ENCODE assay signal across 1 cellular context in the genomic region with DNA sequence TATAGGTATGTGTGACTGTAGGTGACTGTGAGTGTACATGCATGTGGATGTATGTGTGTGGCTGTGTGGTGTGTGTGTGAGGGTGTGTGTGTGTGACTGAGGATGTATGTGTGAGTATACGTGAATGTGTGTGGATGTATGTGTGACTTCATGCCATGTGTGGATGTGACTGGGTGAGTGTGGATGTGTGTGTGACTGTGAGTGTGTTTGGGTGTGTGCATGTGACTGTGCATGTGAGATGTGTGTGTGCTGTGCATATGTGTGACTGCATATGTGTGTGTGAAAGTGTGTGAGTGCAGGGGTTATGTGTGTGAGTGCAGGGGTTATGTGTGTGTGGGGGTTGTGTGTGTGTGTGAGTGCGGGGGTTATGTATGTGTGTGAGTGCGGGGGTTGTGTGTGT.
TF ChIP-seq lines count a peak whose summit lies in the region.

No MANE protein-coding gene starts in this region.

TF ChIP-seq in HEK293, 187 proteins besides CTCF, POLR2A, EP300 and RAD21 (continued from another document and continues in another):
- TF ChIP-seq, protein P1, sequence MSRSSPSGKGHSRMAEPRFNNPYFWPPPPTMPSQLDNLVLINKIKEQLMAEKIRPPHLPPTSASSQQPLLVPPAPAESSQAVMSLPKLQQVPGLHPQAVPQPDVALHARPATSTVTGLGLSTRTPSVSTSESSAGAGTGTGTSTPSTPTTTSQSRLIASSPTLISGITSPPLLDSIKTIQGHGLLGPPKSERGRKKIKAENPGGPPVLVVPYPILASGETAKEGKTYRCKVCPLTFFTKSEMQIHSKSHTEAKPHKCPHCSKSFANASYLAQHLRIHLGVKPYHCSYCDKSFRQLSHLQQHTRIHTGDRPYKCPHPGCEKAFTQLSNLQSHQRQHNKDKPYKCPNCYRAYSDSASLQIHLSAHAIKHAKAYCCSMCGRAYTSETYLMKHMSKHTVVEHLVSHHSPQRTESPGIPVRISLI (tag by site-specific recombination; IDR thresholded peaks at IDR 0.05) = no peak
- no peak for TF ChIP-seq ZNF202 (tag by site-specific recombination; IDR thresholded peaks at IDR 0.05; ENCODE audit: borderline replicate concordance)
- no peak for TF ChIP-seq ZNF426 (tag by site-specific recombination; IDR thresholded peaks at IDR 0.05)
- TF ChIP-seq GLIS1 (tag by site-specific recombination; IDR thresholded peaks at IDR 0.05) = no peak
- TF ChIP-seq ZNF596 (tag by site-specific recombination; IDR thresholded peaks at IDR 0.05) = no peak
- TF ChIP-seq ZNF510 (tag by site-specific recombination; IDR thresholded peaks at IDR 0.05; ENCODE audit: insufficient replicate concordance) = no peak
- no peak for TF ChIP-seq OVOL3 (tag by site-specific recombination; IDR thresholded peaks at IDR 0.05)
- TF ChIP-seq ZNF354C (tag by site-specific recombination; IDR thresholded peaks at IDR 0.05; ENCODE audit: borderline replicate concordance, low read depth) = no peak
- no peak for TF ChIP-seq ZNF335 (tag by site-specific recombination; conservative IDR thresholded peaks at IDR 0.05)
- TF ChIP-seq ZNF37A (tag by site-specific recombination; IDR thresholded peaks at IDR 0.05) = no peak
- no peak for TF ChIP-seq ZNF830 (tag by site-specific recombination; IDR thresholded peaks at IDR 0.05; ENCODE audit: low read depth)
- TF ChIP-seq RBAK (tag by site-specific recombination; IDR thresholded peaks at IDR 0.05) = no peak
- no peak for TF ChIP-seq ZNF10 (tag by site-specific recombination; IDR thresholded peaks at IDR 0.05)
- TF ChIP-seq, protein P2, sequence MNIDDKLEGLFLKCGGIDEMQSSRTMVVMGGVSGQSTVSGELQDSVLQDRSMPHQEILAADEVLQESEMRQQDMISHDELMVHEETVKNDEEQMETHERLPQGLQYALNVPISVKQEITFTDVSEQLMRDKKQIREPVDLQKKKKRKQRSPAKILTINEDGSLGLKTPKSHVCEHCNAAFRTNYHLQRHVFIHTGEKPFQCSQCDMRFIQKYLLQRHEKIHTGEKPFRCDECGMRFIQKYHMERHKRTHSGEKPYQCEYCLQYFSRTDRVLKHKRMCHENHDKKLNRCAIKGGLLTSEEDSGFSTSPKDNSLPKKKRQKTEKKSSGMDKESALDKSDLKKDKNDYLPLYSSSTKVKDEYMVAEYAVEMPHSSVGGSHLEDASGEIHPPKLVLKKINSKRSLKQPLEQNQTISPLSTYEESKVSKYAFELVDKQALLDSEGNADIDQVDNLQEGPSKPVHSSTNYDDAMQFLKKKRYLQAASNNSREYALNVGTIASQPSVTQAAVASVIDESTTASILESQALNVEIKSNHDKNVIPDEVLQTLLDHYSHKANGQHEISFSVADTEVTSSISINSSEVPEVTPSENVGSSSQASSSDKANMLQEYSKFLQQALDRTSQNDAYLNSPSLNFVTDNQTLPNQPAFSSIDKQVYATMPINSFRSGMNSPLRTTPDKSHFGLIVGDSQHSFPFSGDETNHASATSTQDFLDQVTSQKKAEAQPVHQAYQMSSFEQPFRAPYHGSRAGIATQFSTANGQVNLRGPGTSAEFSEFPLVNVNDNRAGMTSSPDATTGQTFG (tag by site-specific recombination; IDR thresholded peaks at IDR 0.05; ENCODE audit: borderline replicate concordance) = no peak
- no peak for TF ChIP-seq HOXD13 (CRISPR knock-in tag; IDR thresholded peaks at IDR 0.05; ENCODE audit: borderline replicate concordance)
- TF ChIP-seq, protein P3, sequence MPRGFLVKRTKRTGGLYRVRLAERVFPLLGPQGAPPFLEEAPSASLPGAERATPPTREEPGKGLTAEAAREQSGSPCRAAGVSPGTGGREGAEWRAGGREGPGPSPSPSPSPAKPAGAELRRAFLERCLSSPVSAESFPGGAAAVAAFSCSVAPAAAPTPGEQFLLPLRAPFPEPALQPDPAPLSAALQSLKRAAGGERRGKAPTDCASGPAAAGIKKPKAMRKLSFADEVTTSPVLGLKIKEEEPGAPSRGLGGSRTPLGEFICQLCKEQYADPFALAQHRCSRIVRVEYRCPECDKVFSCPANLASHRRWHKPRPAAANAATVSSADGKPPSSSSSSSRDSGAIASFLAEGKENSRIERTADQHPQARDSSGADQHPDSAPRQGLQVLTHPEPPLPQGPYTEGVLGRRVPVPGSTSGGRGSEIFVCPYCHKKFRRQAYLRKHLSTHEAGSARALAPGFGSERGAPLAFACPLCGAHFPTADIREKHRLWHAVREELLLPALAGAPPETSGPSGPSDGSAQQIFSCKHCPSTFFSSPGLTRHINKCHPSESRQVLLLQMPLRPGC (tag by site-specific recombination; IDR thresholded peaks at IDR 0.05) = peak; percentile 39; the same call in 1 of the 2 replicates
- TF ChIP-seq ZSCAN23 (tag by site-specific recombination; IDR thresholded peaks at IDR 0.05) = no peak
- no peak for TF ChIP-seq ZNF623 (tag by site-specific recombination; IDR thresholded peaks at IDR 0.05)
- TF ChIP-seq, protein P4, sequence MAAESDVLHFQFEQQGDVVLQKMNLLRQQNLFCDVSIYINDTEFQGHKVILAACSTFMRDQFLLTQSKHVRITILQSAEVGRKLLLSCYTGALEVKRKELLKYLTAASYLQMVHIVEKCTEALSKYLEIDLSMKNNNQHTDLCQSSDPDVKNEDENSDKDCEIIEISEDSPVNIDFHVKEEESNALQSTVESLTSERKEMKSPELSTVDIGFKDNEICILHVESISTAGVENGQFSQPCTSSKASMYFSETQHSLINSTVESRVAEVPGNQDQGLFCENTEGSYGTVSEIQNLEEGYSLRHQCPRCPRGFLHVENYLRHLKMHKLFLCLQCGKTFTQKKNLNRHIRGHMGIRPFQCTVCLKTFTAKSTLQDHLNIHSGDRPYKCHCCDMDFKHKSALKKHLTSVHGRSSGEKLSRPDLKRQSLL (tag by site-specific recombination; IDR thresholded peaks at IDR 0.05) = no peak
- no peak for TF ChIP-seq ZNF140 (tag by site-specific recombination; IDR thresholded peaks at IDR 0.05)
- TF ChIP-seq, protein P5, sequence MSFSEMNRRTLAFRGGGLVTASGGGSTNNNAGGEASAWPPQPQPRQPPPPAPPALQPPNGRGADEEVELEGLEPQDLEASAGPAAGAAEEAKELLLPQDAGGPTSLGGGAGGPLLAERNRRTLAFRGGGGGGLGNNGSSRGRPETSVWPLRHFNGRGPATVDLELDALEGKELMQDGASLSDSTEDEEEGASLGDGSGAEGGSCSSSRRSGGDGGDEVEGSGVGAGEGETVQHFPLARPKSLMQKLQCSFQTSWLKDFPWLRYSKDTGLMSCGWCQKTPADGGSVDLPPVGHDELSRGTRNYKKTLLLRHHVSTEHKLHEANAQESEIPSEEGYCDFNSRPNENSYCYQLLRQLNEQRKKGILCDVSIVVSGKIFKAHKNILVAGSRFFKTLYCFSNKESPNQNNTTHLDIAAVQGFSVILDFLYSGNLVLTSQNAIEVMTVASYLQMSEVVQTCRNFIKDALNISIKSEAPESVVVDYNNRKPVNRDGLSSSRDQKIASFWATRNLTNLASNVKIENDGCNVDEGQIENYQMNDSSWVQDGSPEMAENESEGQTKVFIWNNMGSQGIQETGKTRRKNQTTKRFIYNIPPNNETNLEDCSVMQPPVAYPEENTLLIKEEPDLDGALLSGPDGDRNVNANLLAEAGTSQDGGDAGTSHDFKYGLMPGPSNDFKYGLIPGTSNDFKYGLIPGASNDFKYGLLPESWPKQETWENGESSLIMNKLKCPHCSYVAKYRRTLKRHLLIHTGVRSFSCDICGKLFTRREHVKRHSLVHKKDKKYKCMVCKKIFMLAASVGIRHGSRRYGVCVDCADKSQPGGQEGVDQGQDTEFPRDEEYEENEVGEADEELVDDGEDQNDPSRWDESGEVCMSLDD (tag by site-specific recombination; IDR thresholded peaks at IDR 0.05) = 0 out of 2 replicates have a peak, but pooled peaks have one; percentile 49
- TF ChIP-seq, protein P6, sequence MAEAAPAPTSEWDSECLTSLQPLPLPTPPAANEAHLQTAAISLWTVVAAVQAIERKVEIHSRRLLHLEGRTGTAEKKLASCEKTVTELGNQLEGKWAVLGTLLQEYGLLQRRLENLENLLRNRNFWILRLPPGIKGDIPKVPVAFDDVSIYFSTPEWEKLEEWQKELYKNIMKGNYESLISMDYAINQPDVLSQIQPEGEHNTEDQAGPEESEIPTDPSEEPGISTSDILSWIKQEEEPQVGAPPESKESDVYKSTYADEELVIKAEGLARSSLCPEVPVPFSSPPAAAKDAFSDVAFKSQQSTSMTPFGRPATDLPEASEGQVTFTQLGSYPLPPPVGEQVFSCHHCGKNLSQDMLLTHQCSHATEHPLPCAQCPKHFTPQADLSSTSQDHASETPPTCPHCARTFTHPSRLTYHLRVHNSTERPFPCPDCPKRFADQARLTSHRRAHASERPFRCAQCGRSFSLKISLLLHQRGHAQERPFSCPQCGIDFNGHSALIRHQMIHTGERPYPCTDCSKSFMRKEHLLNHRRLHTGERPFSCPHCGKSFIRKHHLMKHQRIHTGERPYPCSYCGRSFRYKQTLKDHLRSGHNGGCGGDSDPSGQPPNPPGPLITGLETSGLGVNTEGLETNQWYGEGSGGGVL (tag by site-specific recombination; IDR thresholded peaks at IDR 0.05) = no peak
- TF ChIP-seq ZNF114 (tag by site-specific recombination; IDR thresholded peaks at IDR 0.05) = no peak
- TF ChIP-seq ZNF626 (tag by site-specific recombination; IDR thresholded peaks at IDR 0.05) = no peak
- TF ChIP-seq, protein P7, sequence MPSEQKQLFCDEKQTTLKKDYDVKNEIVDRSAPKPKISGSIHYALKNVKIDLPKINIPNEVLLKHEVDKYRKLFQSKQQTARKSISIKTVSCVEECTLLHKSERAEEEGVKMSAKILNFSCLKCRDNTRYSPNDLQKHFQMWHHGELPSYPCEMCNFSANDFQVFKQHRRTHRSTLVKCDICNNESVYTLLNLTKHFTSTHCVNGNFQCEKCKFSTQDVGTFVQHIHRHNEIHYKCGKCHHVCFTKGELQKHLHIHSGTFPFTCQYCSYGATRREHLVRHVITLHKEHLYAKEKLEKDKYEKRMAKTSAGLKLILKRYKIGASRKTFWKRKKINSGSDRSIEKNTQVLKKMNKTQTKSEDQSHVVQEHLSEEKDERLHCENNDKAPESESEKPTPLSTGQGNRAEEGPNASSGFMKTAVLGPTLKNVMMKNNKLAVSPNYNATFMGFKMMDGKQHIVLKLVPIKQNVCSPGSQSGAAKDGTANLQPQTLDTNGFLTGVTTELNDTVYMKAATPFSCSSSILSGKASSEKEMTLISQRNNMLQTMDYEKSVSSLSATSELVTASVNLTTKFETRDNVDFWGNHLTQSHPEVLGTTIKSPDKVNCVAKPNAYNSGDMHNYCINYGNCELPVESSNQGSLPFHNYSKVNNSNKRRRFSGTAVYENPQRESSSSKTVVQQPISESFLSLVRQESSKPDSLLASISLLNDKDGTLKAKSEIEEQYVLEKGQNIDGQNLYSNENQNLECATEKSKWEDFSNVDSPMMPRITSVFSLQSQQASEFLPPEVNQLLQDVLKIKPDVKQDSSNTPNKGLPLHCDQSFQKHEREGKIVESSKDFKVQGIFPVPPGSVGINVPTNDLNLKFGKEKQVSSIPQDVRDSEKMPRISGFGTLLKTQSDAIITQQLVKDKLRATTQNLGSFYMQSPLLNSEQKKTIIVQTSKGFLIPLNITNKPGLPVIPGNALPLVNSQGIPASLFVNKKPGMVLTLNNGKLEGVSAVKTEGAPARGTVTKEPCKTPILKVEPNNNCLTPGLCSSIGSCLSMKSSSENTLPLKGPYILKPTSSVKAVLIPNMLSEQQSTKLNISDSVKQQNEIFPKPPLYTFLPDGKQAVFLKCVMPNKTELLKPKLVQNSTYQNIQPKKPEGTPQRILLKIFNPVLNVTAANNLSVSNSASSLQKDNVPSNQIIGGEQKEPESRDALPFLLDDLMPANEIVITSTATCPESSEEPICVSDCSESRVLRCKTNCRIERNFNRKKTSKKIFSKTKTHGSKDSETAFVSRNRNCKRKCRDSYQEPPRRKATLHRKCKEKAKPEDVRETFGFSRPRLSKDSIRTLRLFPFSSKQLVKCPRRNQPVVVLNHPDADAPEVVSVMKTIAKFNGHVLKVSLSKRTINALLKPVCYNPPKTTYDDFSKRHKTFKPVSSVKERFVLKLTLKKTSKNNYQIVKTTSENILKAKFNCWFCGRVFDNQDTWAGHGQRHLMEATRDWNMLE (tag by site-specific recombination; conservative IDR thresholded peaks at IDR 0.05; ENCODE audit: low read depth) = no peak
- no peak for TF ChIP-seq ZNF654 (tag by site-specific recombination; IDR thresholded peaks at IDR 0.05; ENCODE audit: low read depth)
- no peak for TF ChIP-seq ZNF585B (tag by site-specific recombination; IDR thresholded peaks at IDR 0.05)
- TF ChIP-seq ZNF571 (tag by site-specific recombination; IDR thresholded peaks at IDR 0.05) = 0 out of 2 replicates have a peak, but pooled peaks have one; percentile 23
- TF ChIP-seq ZBTB7A (tag by site-specific recombination; IDR thresholded peaks at IDR 0.05; ENCODE audit: low read depth) = peak; percentile 34; the same call in 1 of the 2 replicates
- no peak for TF ChIP-seq ZNF530 (tag by site-specific recombination; IDR thresholded peaks at IDR 0.05; ENCODE audit: low read depth)
- TF ChIP-seq YY1 (tag by site-specific recombination; IDR thresholded peaks at IDR 0.05) = no peak
- TF ChIP-seq TRIM28 (IDR thresholded peaks at IDR 0.05; ENCODE audit: borderline replicate concordance, low read length) = no peak
- TF ChIP-seq SP7 (tag by site-specific recombination; IDR thresholded peaks at IDR 0.05) = no peak
- no peak for TF ChIP-seq HOXA7 (CRISPR knock-in tag; IDR thresholded peaks at IDR 0.05; ENCODE audit: borderline replicate concordance)
- TF ChIP-seq ZNF621 (tag by site-specific recombination; IDR thresholded peaks at IDR 0.05) = peak; percentile 37; the same call in 1 of the 2 replicates
- TF ChIP-seq, protein P8, sequence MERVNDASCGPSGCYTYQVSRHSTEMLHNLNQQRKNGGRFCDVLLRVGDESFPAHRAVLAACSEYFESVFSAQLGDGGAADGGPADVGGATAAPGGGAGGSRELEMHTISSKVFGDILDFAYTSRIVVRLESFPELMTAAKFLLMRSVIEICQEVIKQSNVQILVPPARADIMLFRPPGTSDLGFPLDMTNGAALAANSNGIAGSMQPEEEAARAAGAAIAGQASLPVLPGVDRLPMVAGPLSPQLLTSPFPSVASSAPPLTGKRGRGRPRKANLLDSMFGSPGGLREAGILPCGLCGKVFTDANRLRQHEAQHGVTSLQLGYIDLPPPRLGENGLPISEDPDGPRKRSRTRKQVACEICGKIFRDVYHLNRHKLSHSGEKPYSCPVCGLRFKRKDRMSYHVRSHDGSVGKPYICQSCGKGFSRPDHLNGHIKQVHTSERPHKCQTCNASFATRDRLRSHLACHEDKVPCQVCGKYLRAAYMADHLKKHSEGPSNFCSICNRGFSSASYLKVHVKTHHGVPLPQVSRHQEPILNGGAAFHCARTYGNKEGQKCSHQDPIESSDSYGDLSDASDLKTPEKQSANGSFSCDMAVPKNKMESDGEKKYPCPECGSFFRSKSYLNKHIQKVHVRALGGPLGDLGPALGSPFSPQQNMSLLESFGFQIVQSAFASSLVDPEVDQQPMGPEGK (tag by site-specific recombination; IDR thresholded peaks at IDR 0.05) = peak; percentile 60
- no peak for TF ChIP-seq GFI1B (tag by site-specific recombination; IDR thresholded peaks at IDR 0.05)
